ENCODE assay signal across 9 cellular contexts in the genomic region with DNA sequence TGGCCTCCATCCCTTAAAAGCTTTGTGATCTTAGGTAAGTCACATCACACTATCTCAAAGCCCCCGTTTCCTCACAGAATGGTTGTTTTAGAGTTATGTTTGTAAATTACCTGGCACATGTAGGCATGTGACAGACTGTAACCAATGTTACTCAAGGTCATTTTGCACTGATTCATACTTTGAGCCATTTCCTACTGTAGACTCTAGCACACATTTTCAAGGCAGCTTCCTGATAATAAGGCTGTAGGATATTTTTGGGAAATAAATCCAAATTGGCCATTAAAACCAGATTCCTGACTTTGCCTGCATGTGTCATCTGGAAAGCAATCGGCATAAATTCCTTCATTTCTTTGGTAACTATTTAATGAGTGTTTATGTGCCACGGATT. TPM values are rescaled to one million over a fixed set of nuclear protein-coding genes. Genes with fewer than 3 reads are reported as not detected.
DNase-seq lines count a peak whose midpoint lies in the region; ATAC-seq, FAIRE-seq and TF ChIP-seq lines count a peak whose summit lies in the region.
"Had no signal": no experiment of that assay in that cellular context is flagged by ENCODE, and none has a peak within 500 bp of the region (broad histone marks: within the 10 kb centered on the region; RNA-seq: fewer than 3 reads in every experiment).

No MANE protein-coding gene starts in this region.

- in situ Hi-C loops in gastrocnemius medialis (cut with MboI; ENCODE audit: low sequenced_read_pairs in 4 of 4): no loop called here

- H3K27ac ChIP-seq in esophagus (ENCODE audit: low read depth in 2 of 2, low read length in 1 of 2): peak overlapping the region; percentile 35 to 91
- peak overlapping the region; percentile 8 to 99 (median 69) for H3K27ac ChIP-seq in gastrocnemius medialis

- DNase-seq in ELR (ENCODE audit: low read depth) (peak; percentile 61), RCC 7860 (ENCODE audit: low spot score) (peak; percentile 35), gastrocnemius medialis (no peak), MV-4-11 (lab: John Stamatoyannopoulos, UW) (no peak)
- DNase-seq in stimulated activated CD4-positive, alpha-beta T cell treated with anti-CD3 and anti-CD28 coated beads, Interleukin-4, amount 100 ng/mL, for 1 hour: no peak

- TF ChIP-seq POLR2A in gastrocnemius medialis (IDR thresholded peaks at IDR 0.05): no peak

- H3K9me3 ChIP-seq in esophagus (ENCODE audit: control insufficient read depth in 2 of 2, insufficient read depth in 1 of 2, low read depth in 1 of 2, low read length in 1 of 2) (no peaks in the 10 kb centered on the region), gastrocnemius medialis (no peaks in the 10 kb centered on the region)

- no peak for TF ChIP-seq CTCF in gastrocnemius medialis (IDR thresholded peaks at IDR 0.05 in 4 of 5, conservative IDR thresholded peaks at IDR 0.05 in 1 of 5)

- H3K4me1 ChIP-seq in esophagus (ENCODE audit: control insufficient read depth in 2 of 2, insufficient read depth in 2 of 2, low read length in 1 of 2) (peaks cover 0 to 18% of the 10 kb centered on the region in 2 donors), gastrocnemius medialis (peaks cover 42 to 49% of the 10 kb centered on the region in 2 donors)

- H3K4me3 ChIP-seq in esophagus (ENCODE audit: low read depth in 1 of 2, low read length in 2 of 2): peak overlapping the region; percentile 35 to 92
- no peak overlapping the region for H3K4me3 ChIP-seq in gastrocnemius medialis

- intact Hi-C loops in gastrocnemius medialis (cut with DNase I; ENCODE audit: low total_unique reads): loop anchor here (5.0 kb wide), 2 partner anchors 74 to 174 kb away; partner anchors contain the start of genes GCN1, RNU4-1 and RNU4-2

- WGBS in esophagus, 2 donors: 57 to 72% methylated on average over 3 of the region's 3 CpGs

- H3K36me3 ChIP-seq in esophagus (ENCODE audit: control insufficient read depth in 2 of 2, insufficient read depth in 2 of 2, low read length in 1 of 2): peaks cover 0 to 7% of the 10 kb centered on the region in 2 donors
- no peaks in the 10 kb centered on the region for H3K36me3 ChIP-seq in gastrocnemius medialis

- H3K27me3 ChIP-seq in esophagus (ENCODE audit: control insufficient read depth in 1 of 2, insufficient read depth in 2 of 2, low read length in 2 of 2) (no peaks in the 10 kb centered on the region), gastrocnemius medialis (no peaks in the 10 kb centered on the region)

- ATAC-seq in gastrocnemius medialis: no peak
- ATAC-seq in HG02852 (IDR thresholded peaks at IDR 0.05; ENCODE audit: unreplicated experiment): no peak
- no peak for ATAC-seq in HG03095 (IDR thresholded peaks at IDR 0.05; ENCODE audit: unreplicated experiment)

- FAIRE-seq in RCC 7860 (lab: Jason Lieb, UNC): no peak
- FAIRE-seq: islet of Langerhans had no signal

RNA-seq across cellular contexts. Expression of gene RAB35, which starts 2.2 kb away (rescaled TPM):
- 10 to 100 TPM; 33.5 to 34.3 TPM for polyA plus RNA-seq in esophagus
- total RNA-seq in gastrocnemius medialis: 10 to 100 TPM; 12.3 to 30.7 (median 16.9) TPM

Comparison
In these comparisons a context has a peak if more than half of its experiments do, and no peak if none do; other contexts are left out.
1. DNase-seq: peak in ELR (single experiment) and RCC 7860 (single experiment); none in gastrocnemius medialis (0 of 2), stimulated activated CD4-positive, alpha-beta T cell treated with anti-CD3 and anti-CD28 coated beads, Interleukin-4, amount 100 ng/mL, for 1 hour (single experiment) and MV-4-11 (single experiment).
2. H3K4me3 ChIP-seq: peak in esophagus (2 of 2); none in gastrocnemius medialis (0 of 4).